In genomic region chr6:137496909-137497721, GRCh38 we compare ENCODE assay signal across 10 cellular contexts. TPM values are rescaled to one million over a fixed set of nuclear protein-coding genes. Genes with fewer than 3 reads are reported as not detected.
DNase-seq lines count a peak whose midpoint lies in the region; ATAC-seq and TF ChIP-seq lines count a peak whose summit lies in the region.
"Had no signal": no experiment of that assay in that cellular context is flagged by ENCODE, and none has a peak within 500 bp of the region (broad histone marks: within the 10 kb centered on the region; RNA-seq: fewer than 3 reads in every experiment).

No MANE protein-coding gene starts in this region.

- H3K27ac ChIP-seq in heart left ventricle: no peak overlapping the region
- H3K27ac ChIP-seq in ascending aorta: no peak overlapping the region
- no peak overlapping the region for H3K27ac ChIP-seq in mucosa of rectum (ENCODE audit: low read depth in 2 of 2, low read length in 2 of 2)
- no peak overlapping the region for H3K27ac ChIP-seq in upper lobe of right lung

- TF ChIP-seq CTCF in heart left ventricle (IDR thresholded peaks at IDR 0.05) (no peak), ascending aorta (IDR thresholded peaks at IDR 0.05) (no peak), upper lobe of right lung (IDR thresholded peaks at IDR 0.05) (no peak)

- 5 to 6% (median 6%) methylated on average over 34 to 47 of the region's 47 CpGs for WGBS in heart left ventricle, 4 donors

- no peaks in the 10 kb centered on the region for H3K36me3 ChIP-seq in heart left ventricle
- H3K36me3 ChIP-seq in ascending aorta: no peaks in the 10 kb centered on the region
- no peaks in the 10 kb centered on the region for H3K36me3 ChIP-seq in mucosa of rectum (ENCODE audit: control insufficient read depth in 2 of 2, insufficient read depth in 2 of 2, low read length in 2 of 2)
- H3K36me3 ChIP-seq in upper lobe of right lung: no peaks in the 10 kb centered on the region

- H3K4me1 ChIP-seq in heart left ventricle: peaks cover 0 to 50% (median 13%) of the 10 kb centered on the region in 12 donors
- H3K4me1 ChIP-seq in ascending aorta: peaks cover 0 to 18% of the 10 kb centered on the region in 2 donors
- peaks cover 7 to 8% of the 10 kb centered on the region in 2 donors for H3K4me1 ChIP-seq in mucosa of rectum (ENCODE audit: control insufficient read depth in 2 of 2, insufficient read depth in 2 of 2, low read length in 2 of 2)
- peaks cover 19% of the 10 kb centered on the region for H3K4me1 ChIP-seq in upper lobe of right lung

- no peak overlapping the region for H3K9ac ChIP-seq in mucosa of rectum (ENCODE audit: low read depth in 1 of 2, low read length in 2 of 2)

- no peak for DNase-seq in heart left ventricle
- DNase-seq in left cardiac atrium: no peak
- no peak for DNase-seq in ascending aorta (ENCODE audit: low spot score in 2 of 2)
- DNase-seq in upper lobe of right lung: no peak
- no peak for DNase-seq in NCI-H2107 treated with DMSO at 0.1 percent for 48 hours (lab: John Stamatoyannopoulos, UW; ENCODE audit: unreplicated experiment)

- H3K9me3 ChIP-seq in heart left ventricle: no peaks in the 10 kb centered on the region
- H3K9me3 ChIP-seq in ascending aorta: no peaks in the 10 kb centered on the region
- peaks cover 0 to 2% of the 10 kb centered on the region in 2 donors for H3K9me3 ChIP-seq in mucosa of rectum (ENCODE audit: control insufficient read depth in 2 of 2, low read length in 2 of 2)
- H3K9me3 ChIP-seq in upper lobe of right lung: no peaks in the 10 kb centered on the region

- H3K4me3 ChIP-seq in heart left ventricle (peak overlapping the region in 9 of 12 donors; percentile 1 to 36 (median 12)), ascending aorta (peak overlapping the region; percentile 26 to 35), mucosa of rectum (ENCODE audit: low read length in 2 of 2) (peak overlapping the region; percentile 2 to 42), upper lobe of right lung (peak overlapping the region; percentile 11)
- H3K4me3 ChIP-seq: lung had no signal

- H3K27me3 ChIP-seq in heart left ventricle: peaks cover 66 to 100% (median 93%) of the 10 kb centered on the region in 9 donors
- peaks cover 5% of the 10 kb centered on the region for H3K27me3 ChIP-seq in ascending aorta
- peaks cover 66 to 71% of the 10 kb centered on the region in 2 donors for H3K27me3 ChIP-seq in mucosa of rectum (ENCODE audit: control insufficient read depth in 2 of 2, insufficient read depth in 2 of 2, low read length in 2 of 2)
- peaks cover 94% of the 10 kb centered on the region for H3K27me3 ChIP-seq in upper lobe of right lung

- no peak for TF ChIP-seq POLR2A in heart left ventricle (IDR thresholded peaks at IDR 0.05)

- ATAC-seq in heart left ventricle (peak in 1 of 4 donors; percentile 31), left cardiac atrium (no peak), upper lobe of right lung (no peak), HG03280 (IDR thresholded peaks at IDR 0.05; ENCODE audit: unreplicated experiment) (no peak), HG02852 (IDR thresholded peaks at IDR 0.05; ENCODE audit: unreplicated experiment) (no peak)

- intact Hi-C loops in heart left ventricle (cut with DNase I) (no loop called here), left cardiac atrium (cut with DNase I) (no loop called here), ascending aorta (cut with DNase I) (no loop called here), upper lobe of right lung (cut with DNase I) (no loop called here)

RNA-seq across cellular contexts. Expression of gene OLIG3, which starts 2.9 kb away (rescaled TPM):
- not detected for total RNA-seq in heart left ventricle
- polyA plus RNA-seq in heart left ventricle: not detected
- not detected for total RNA-seq in left cardiac atrium
- total RNA-seq in ascending aorta: not detected
- not detected for total RNA-seq in upper lobe of right lung
- total RNA-seq: lung, OCI-LY7 had no signal
- polyA plus RNA-seq: lung had no signal
